Comparison of ENCODE assay signal across 1 cellular context in the genomic region with DNA sequence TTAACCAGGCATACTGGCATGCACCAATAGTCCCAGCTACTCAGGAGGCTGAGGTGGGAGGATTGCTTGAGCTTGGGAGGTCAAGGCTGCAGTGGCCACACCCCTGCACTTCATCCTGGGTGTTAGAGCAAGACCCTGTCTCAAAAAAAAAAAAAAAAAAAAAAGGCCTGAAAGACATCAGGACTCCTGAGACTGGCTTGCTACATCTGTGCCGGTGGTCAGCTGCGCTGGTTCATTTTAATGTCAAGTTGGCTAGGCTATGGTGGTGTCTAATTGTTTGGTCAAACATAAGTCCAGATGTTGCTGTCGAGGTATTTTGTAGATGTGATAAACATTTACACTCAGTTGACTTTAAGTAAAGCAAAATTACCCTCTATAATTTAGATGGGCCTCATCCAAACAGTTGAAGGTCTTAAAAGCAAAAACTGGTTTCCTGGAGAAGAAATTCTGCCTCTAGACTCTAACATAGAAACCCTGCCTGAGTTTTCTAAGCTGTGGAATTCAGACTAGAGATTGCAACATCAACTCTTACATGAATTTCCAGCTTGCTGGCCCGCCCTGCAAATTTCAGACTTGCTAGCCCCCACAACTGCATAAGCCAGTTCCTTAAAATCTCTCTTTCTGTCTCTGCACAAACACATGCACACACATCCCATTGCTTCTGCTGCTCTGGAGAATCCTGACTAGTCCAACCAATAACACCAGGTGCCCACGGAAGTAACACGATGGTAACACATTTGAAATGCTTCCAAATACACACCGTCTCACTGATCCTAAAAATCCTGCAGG.
TF ChIP-seq lines count a peak whose summit lies in the region.

No MANE protein-coding gene starts in this region.

TF ChIP-seq in H1, 55 proteins besides CTCF, POLR2A, EP300 and RAD21:
- no peak for TF ChIP-seq CHD2 (IDR thresholded peaks at IDR 0.05; ENCODE audit: low read length)
- TF ChIP-seq ZNF274 (IDR thresholded peaks at IDR 0.05; ENCODE audit: borderline replicate concordance, extremely low read depth, low read length): no peak
- no peak for TF ChIP-seq POLR2AphosphoS5 (IDR thresholded peaks at IDR 0.05; ENCODE audit: low read depth, low read length)
- TF ChIP-seq JUND (IDR thresholded peaks at IDR 0.05; ENCODE audit: low read length): no peak
- no peak for TF ChIP-seq EGR1 (IDR thresholded peaks at IDR 0.05; ENCODE audit: borderline replicate concordance, low read depth, low read length)
- TF ChIP-seq SP4 (IDR thresholded peaks at IDR 0.05; ENCODE audit: low read length): no peak
- TF ChIP-seq CBX8 (IDR thresholded peaks at IDR 0.05; ENCODE audit: borderline replicate concordance, low read depth, low read length): no peak
